10 cellular contexts compared by ENCODE assay signal in the genomic region with DNA sequence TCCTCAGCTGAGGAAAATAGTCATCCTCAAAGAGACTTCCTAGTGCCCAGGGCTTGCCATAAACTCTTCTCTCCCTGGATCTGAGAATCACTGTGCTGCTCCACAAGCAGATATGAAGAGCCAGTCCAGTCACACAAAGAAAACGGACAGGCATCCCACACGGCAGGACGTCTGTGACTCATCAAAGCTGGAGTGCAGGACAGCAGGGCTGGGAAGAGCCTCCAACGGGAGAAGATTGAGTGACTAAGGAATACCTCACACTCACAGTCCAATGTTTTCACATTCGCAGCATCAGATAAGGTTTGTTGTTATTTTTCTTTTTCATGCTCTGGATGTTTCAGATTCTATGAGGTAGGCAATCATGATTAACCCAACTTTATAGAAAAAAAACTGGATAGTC. TPM values are rescaled to one million over a fixed set of nuclear protein-coding genes. Genes with fewer than 3 reads are reported as not detected.
DNase-seq lines count a peak whose midpoint lies in the region.
"Had no signal": no experiment of that assay in that cellular context is flagged by ENCODE, and none has a peak within 500 bp of the region (broad histone marks: within the 10 kb centered on the region; RNA-seq: fewer than 3 reads in every experiment).

No MANE protein-coding gene starts in this region.

- peak; percentile 98 for DNase-seq in A172 (ENCODE audit: low spot score)
- DNase-seq in HCEC 1CT, result peak; percentile 95
- peak; percentile 75 for DNase-seq in SW480 (ENCODE audit: low spot score)
- peak; percentile 77 for DNase-seq in glomerular visceral epithelial cell (ENCODE audit: extremely low spot score)
- DNase-seq in cortex of kidney (lab: John Stamatoyannopoulos, UW), result no peak
- DNase-seq in NCI-H1092 treated with DMSO at 0.1 percent for 48 hours (lab: John Stamatoyannopoulos, UW), result no peak
- no peak for DNase-seq in NCI-H2227 (lab: John Stamatoyannopoulos, UW; ENCODE audit: unreplicated experiment)
- DNase-seq in T-helper 2 cell, result no peak
- DNase-seq: BE2C; stimulated activated CD4-positive, alpha-beta T cell treated with anti-CD3 and anti-CD28 coated beads, Interleukin-15, amount 100 ng/mL, for 24 hours had no signal

RNA-seq across cellular contexts. Expression of a gene that starts 57.8 kb away (rescaled TPM):
- 8.4 and 11.5 TPM in 2 replicates for total RNA-seq in A172 (2014; rRNA removed; shearing (Covaris generic))

Comparison
In these comparisons a context has a peak if more than half of its experiments do, and no peak if none do; other contexts are left out.
1. DNase-seq: peak in A172 (single experiment), HCEC 1CT (single experiment), SW480 (single experiment) and glomerular visceral epithelial cell (single experiment); none in cortex of kidney (single experiment), NCI-H1092 treated with DMSO at 0.1 percent for 48 hours (single experiment), NCI-H2227 (single experiment) and T-helper 2 cell (0 of 5).